ENCODE assay signal across 32 cellular contexts in the genomic region with DNA sequence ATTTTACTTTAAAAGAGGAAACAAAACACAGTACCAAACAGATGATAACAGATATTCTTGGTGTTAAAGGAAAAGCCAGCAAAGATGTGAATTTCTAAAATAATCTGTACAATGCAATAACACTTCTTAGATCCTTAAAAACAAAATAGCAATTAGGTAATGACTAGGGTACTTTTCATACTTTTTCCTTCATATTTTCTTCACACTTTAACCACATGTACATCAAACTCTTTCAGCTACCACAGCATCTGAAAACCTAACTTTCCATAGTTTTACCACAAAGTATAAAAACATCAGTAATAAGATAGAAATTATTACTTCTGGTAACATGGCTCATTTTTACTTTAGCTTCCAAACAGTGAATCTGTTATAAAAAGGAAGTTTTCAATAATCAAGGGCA.
"Had no signal": no experiment of that assay in that cellular context is flagged by ENCODE, and none has a peak within 500 bp of the region (broad histone marks: within the 10 kb centered on the region; RNA-seq: fewer than 3 reads in every experiment).

No MANE protein-coding gene starts in this region.

- H3K36me3 Mint-ChIP-seq: brain had no signal

- DNase-seq: activated B cell treated with CpG ODN at 0.5 μM for 24 hours; activated CD4-positive, alpha-beta T cell treated with anti-CD3 and anti-CD28 coated beads for 48 hours; activated CD4-positive, alpha-beta T cell treated with anti-CD3 and anti-CD28 coated beads, Interleukin-2, amount 50 U/mL, for 1 hour; activated CD4-positive, alpha-beta T cell treated with anti-CD3 and anti-CD28 coated beads, Interleukin-2, amount 50 U/mL, for 48 hours; activated CD8-positive, alpha-beta memory T cell treated with anti-CD3 and anti-CD28 coated beads for 24 hours; activated CD8-positive, alpha-beta T cell treated with anti-CD3 and anti-CD28 coated beads for 36 hours; activated effector memory CD4-positive, alpha-beta T cell treated with Interleukin-2 at 50 U/mL for 16 hours; activated gamma-delta T cell treated with Interleukin-2 at 50 U/mL for 16 hours; activated naive CD4-positive, alpha-beta T cell treated with anti-CD3 and anti-CD28 coated beads, Interleukin-2, amount 50 U/mL, for 16 hours; activated naive CD4-positive, alpha-beta T cell treated with Interleukin-2 at 50 U/mL for 16 hours; activated T-cell treated with anti-CD3 and anti-CD28 coated beads, Interleukin-2, amount 50 U/mL, for 4 hours; central memory CD4-positive, alpha-beta T cell; cerebellar nuclear complex; colonic mucosa; effector memory CD4-positive, alpha-beta T cell; endodermal cell; foreskin fibroblast; head of caudate nucleus; T-helper 1 cell; T-helper 17 cell; T1000; WERI-Rb-1 had no signal

- H3K9me3 ChIP-seq: ascending aorta, breast epithelium, colonic mucosa had no signal

- H3K9me3 Mint-ChIP-seq: activated B cell treated with CpG ODN at 0.5 μM for 24 hours; activated CD8-positive, alpha-beta T cell treated with anti-CD3 and anti-CD28 coated beads for 36 hours; activated T-cell treated with anti-CD3 and anti-CD28 coated beads, Interleukin-2, amount 50 U/mL, for 4 hours; activated T-helper 17 cell treated with anti-CD3 and anti-CD28 coated beads, Interleukin-2, amount 50 U/mL, for 72 hours; brain; endodermal cell; T-helper 2 cell treated with Interferon-gamma antibody and Interleukin-4, amounts not matched to agents 5 μg/mL and 100 μg/mL, for 36 hours had no signal

- H3K4me3 ChIP-seq: ascending aorta, breast epithelium, cardiac muscle cell, colonic mucosa had no signal

- H3K4me1 ChIP-seq: ascending aorta, breast epithelium, colonic mucosa had no signal

- H3K27me3 ChIP-seq: ascending aorta, breast epithelium, cardiac muscle cell, colonic mucosa had no signal

- FAIRE-seq: frontal cortex had no signal

- H3K4me1 Mint-ChIP-seq: activated B cell treated with CpG ODN at 0.5 μM for 24 hours; activated T-helper 17 cell treated with anti-CD3 and anti-CD28 coated beads, Interleukin-2, amount 50 U/mL, for 72 hours; T-helper 17 cell had no signal

- H3K4me3 Mint-ChIP-seq: activated B cell treated with CpG ODN at 0.5 μM for 24 hours; activated CD8-positive, alpha-beta T cell treated with anti-CD3 and anti-CD28 coated beads for 36 hours; activated naive CD8-positive, alpha-beta T cell; activated T-cell treated with anti-CD3 and anti-CD28 coated beads, Interleukin-2, amount 50 U/mL, for 4 hours; activated T-helper 17 cell treated with anti-CD3 and anti-CD28 coated beads, Interleukin-2, amount 50 U/mL, for 72 hours; brain; endodermal cell; T-helper 17 cell; T-helper 2 cell treated with Interferon-gamma antibody and Interleukin-4, amounts not matched to agents 5 μg/mL and 100 μg/mL, for 36 hours had no signal

- ATAC-seq: activated CD4-positive, CD25-positive, alpha-beta regulatory T cell treated with anti-CD3 and anti-CD28 coated beads, Interleukin-2, amount 50 U/mL, for 24 hours; activated CD8-positive, alpha-beta T cell treated with anti-CD3 and anti-CD28 coated beads for 36 hours; activated T-cell treated with anti-CD3 and anti-CD28 coated beads, Interleukin-2, amount 50 U/mL, for 4 hours; activated T-helper 17 cell treated with anti-CD3 and anti-CD28 coated beads, Interleukin-2, amount 50 U/mL, for 72 hours; esophagus mucosa; T-helper 17 cell had no signal

- H3K36me3 ChIP-seq: ascending aorta, breast epithelium, cardiac muscle cell, colonic mucosa, WERI-Rb-1 had no signal

- H3K27me3 Mint-ChIP-seq: activated B cell treated with CpG ODN at 0.5 μM for 24 hours; activated CD8-positive, alpha-beta T cell treated with anti-CD3 and anti-CD28 coated beads for 36 hours; activated naive CD8-positive, alpha-beta T cell; activated T-helper 17 cell treated with anti-CD3 and anti-CD28 coated beads, Interleukin-2, amount 50 U/mL, for 72 hours; brain; T-helper 17 cell had no signal

- H3K27ac Mint-ChIP-seq: activated B cell treated with CpG ODN at 0.5 μM for 24 hours; activated CD8-positive, alpha-beta T cell treated with anti-CD3 and anti-CD28 coated beads for 36 hours; activated naive CD8-positive, alpha-beta T cell; activated T-helper 17 cell treated with anti-CD3 and anti-CD28 coated beads, Interleukin-2, amount 50 U/mL, for 72 hours; brain; endodermal cell; T-helper 17 cell; T-helper 2 cell treated with Interferon-gamma antibody and Interleukin-4, amounts not matched to agents 5 μg/mL and 100 μg/mL, for 36 hours had no signal

- H3K27ac ChIP-seq: ascending aorta, breast epithelium, cardiac muscle cell, colonic mucosa, WERI-Rb-1 had no signal
